ENCODE assay signal across 8 cellular contexts in genomic region chr1:181485276-181486097, GRCh38. TPM values are rescaled to one million over a fixed set of nuclear protein-coding genes. Genes with fewer than 3 reads are reported as not detected.
DNase-seq lines count a peak whose midpoint lies in the region; ATAC-seq and TF ChIP-seq lines count a peak whose summit lies in the region.

No MANE protein-coding gene starts in this region.

- peaks cover 88% of the 10 kb centered on the region for H3K27me3 Mint-ChIP-seq in CD4-positive, alpha-beta T cell
- H3K27me3 Mint-ChIP-seq in activated naive CD8-positive, alpha-beta T cell treated with anti-CD3 and anti-CD28 coated beads for 36 hours: peaks cover 87% of the 10 kb centered on the region
- peaks cover 71 to 96% (median 96%) of the 10 kb centered on the region in 3 donors for H3K27me3 Mint-ChIP-seq in naive B cell

- TF ChIP-seq CTCF in CD4-positive, alpha-beta T cell (IDR thresholded peaks at IDR 0.05): no peak

- H3K9ac ChIP-seq in mesenchymal stem cell (ENCODE audit: low read length): no peak overlapping the region

- H3K4me1 ChIP-seq in mesenchymal stem cell (ENCODE audit: control insufficient read depth, insufficient read depth, low read depth, low read length): peaks cover 8% of the 10 kb centered on the region

- no peaks in the 10 kb centered on the region for H3K9me3 ChIP-seq in CD4-positive, alpha-beta T cell (ENCODE audit: control insufficient read depth, low read length)
- H3K9me3 ChIP-seq in mesenchymal stem cell (ENCODE audit: control insufficient read depth, low read length): no peaks in the 10 kb centered on the region

- no peaks in the 10 kb centered on the region for H3K79me1 ChIP-seq in mesenchymal stem cell (replicated peaks; ENCODE audit: low read length, poor library complexity, severe bottlenecking)

- H3K14ac ChIP-seq in mesenchymal stem cell (ENCODE audit: low read length in 2 of 2): no peak overlapping the region

- CTCF ChIA-PET in CD4-positive, alpha-beta T cell (lab: Charles Lee): no interaction called here

- ATAC-seq in CD4-positive, alpha-beta T cell (ENCODE audit: poor library complexity): peak; percentile 39
- ATAC-seq in GM19023 (IDR thresholded peaks at IDR 0.05; ENCODE audit: unreplicated experiment) (peak; percentile 45), HG03354 (IDR thresholded peaks at IDR 0.05; ENCODE audit: poor library complexity, severe bottlenecking, unreplicated experiment) (peak; percentile 47), naive B cell (ENCODE audit: low read depth in 2 of 2) (peak in 1 of 2 donors; percentile 21), GM18858 (IDR thresholded peaks at IDR 0.05; ENCODE audit: unreplicated experiment) (no peak)

- peaks cover 85% of the 10 kb centered on the region for H3K27me3 ChIP-seq in CD4-positive, alpha-beta T cell (ENCODE audit: control insufficient read depth, insufficient read depth, low read length)
- peaks cover 73 to 98% of the 10 kb centered on the region in 2 experiments for H3K27me3 ChIP-seq in mesenchymal stem cell (ENCODE audit: control insufficient read depth in 1 of 2, insufficient read depth in 1 of 2, low read length in 2 of 2)

- no peak overlapping the region for H3K4me2 ChIP-seq in mesenchymal stem cell (ENCODE audit: low read length, poor library complexity, severe bottlenecking)

- H3K27ac Mint-ChIP-seq in CD4-positive, alpha-beta T cell: no peak overlapping the region
- no peak overlapping the region for H3K27ac Mint-ChIP-seq in activated naive CD8-positive, alpha-beta T cell treated with anti-CD3 and anti-CD28 coated beads for 36 hours
- H3K27ac Mint-ChIP-seq in naive B cell: peak overlapping the region in 1 of 6 donors; percentile 42

- no peak overlapping the region for H2BK12ac ChIP-seq in mesenchymal stem cell (ENCODE audit: low read length in 2 of 2)

- intact Hi-C loops in CD4-positive, alpha-beta T cell (cut with DNase I, micrococcal nuclease): no loop called here

- H3K4me1 Mint-ChIP-seq in CD4-positive, alpha-beta T cell (ENCODE audit: low read depth): peaks cover 15% of the 10 kb centered on the region
- H3K4me1 Mint-ChIP-seq in activated naive CD8-positive, alpha-beta T cell treated with anti-CD3 and anti-CD28 coated beads for 36 hours: peaks cover 8% of the 10 kb centered on the region
- H3K4me1 Mint-ChIP-seq in naive B cell: peaks cover 6 to 34% (median 7%) of the 10 kb centered on the region in 3 donors

- no peak overlapping the region for H4K8ac ChIP-seq in mesenchymal stem cell (ENCODE audit: low read length)

- H3K9me3 Mint-ChIP-seq in CD4-positive, alpha-beta T cell: no peaks in the 10 kb centered on the region
- no peaks in the 10 kb centered on the region for H3K9me3 Mint-ChIP-seq in activated naive CD8-positive, alpha-beta T cell treated with anti-CD3 and anti-CD28 coated beads for 36 hours
- peaks cover 0 to 3% (median 0%) of the 10 kb centered on the region in 7 donors for H3K9me3 Mint-ChIP-seq in naive B cell

- no peak overlapping the region for H2AFZ ChIP-seq in mesenchymal stem cell (ENCODE audit: low read depth, low read length)

- H2BK15ac ChIP-seq in mesenchymal stem cell (ENCODE audit: low read depth, poor library complexity, severe bottlenecking): no peak overlapping the region

- H3K36me3 Mint-ChIP-seq in CD4-positive, alpha-beta T cell (ENCODE audit: low read depth): no peaks in the 10 kb centered on the region
- no peaks in the 10 kb centered on the region for H3K36me3 Mint-ChIP-seq in activated naive CD8-positive, alpha-beta T cell treated with anti-CD3 and anti-CD28 coated beads for 36 hours
- peaks cover 3 to 16% of the 10 kb centered on the region in 2 donors for H3K36me3 Mint-ChIP-seq in naive B cell

- no peak overlapping the region for H3K18ac ChIP-seq in mesenchymal stem cell (ENCODE audit: low read depth in 1 of 2, low read length in 2 of 2)

- H2BK120ac ChIP-seq in mesenchymal stem cell (ENCODE audit: low read depth, low read length): no peak overlapping the region

- H3K36me3 ChIP-seq in mesenchymal stem cell (ENCODE audit: control insufficient read depth in 1 of 2, insufficient read depth in 2 of 2, low read depth in 1 of 2, low read length in 2 of 2): no peaks in the 10 kb centered on the region

- H3K4me3 ChIP-seq in mesenchymal stem cell (ENCODE audit: insufficient read depth in 1 of 2, low read depth in 1 of 2, low read length in 2 of 2): peak overlapping the region in 1 of 2 experiments; percentile 11

- H3K23ac ChIP-seq in mesenchymal stem cell (ENCODE audit: low read length in 2 of 2): no peak overlapping the region

- 11% methylated on average over 41 of the region's 44 CpGs for WGBS in mesenchymal stem cell

- no peak for DNase-seq in CD4-positive, alpha-beta T cell
- DNase-seq in activated naive CD8-positive, alpha-beta T cell treated with anti-CD3 and anti-CD28 coated beads for 36 hours: peak; percentile 21
- no peak for DNase-seq in naive B cell
- DNase-seq in mesenchymal stem cell: no peak
- no peak for DNase-seq in HK-2 (ENCODE audit: unreplicated experiment)

- H2BK5ac ChIP-seq in mesenchymal stem cell (ENCODE audit: low read depth, low read length, poor library complexity, severe bottlenecking): no peak overlapping the region

- H3K27ac ChIP-seq in CD4-positive, alpha-beta T cell (ENCODE audit: low read depth, low read length): no peak overlapping the region
- H3K27ac ChIP-seq in mesenchymal stem cell (ENCODE audit: low read length, poor library complexity, severe bottlenecking): no peak overlapping the region

- POLR2A ChIA-PET in CD4-positive, alpha-beta T cell (lab: Charles Lee): no interaction called here

- no peak overlapping the region for H3K4me3 Mint-ChIP-seq in CD4-positive, alpha-beta T cell
- no peak overlapping the region for H3K4me3 Mint-ChIP-seq in activated naive CD8-positive, alpha-beta T cell treated with anti-CD3 and anti-CD28 coated beads for 36 hours
- H3K4me3 Mint-ChIP-seq in naive B cell: peak overlapping the region in 7 of 8 donors; percentile 2 to 86 (median 39)

- H4K91ac ChIP-seq in mesenchymal stem cell (ENCODE audit: low read length): no peak overlapping the region

- no peak overlapping the region for H3K4ac ChIP-seq in mesenchymal stem cell (ENCODE audit: low read depth in 1 of 2, low read length in 2 of 2)

- H2AK5ac ChIP-seq in mesenchymal stem cell (ENCODE audit: low read length, severe bottlenecking): no peak overlapping the region

RNA-seq across cellular contexts. Expression of gene CACNA1E, which starts 2.2 kb away (rescaled TPM):
- total RNA-seq in CD4-positive, alpha-beta T cell: not detected
- total RNA-seq in activated naive CD8-positive, alpha-beta T cell treated with anti-CD3 and anti-CD28 coated beads for 36 hours: under 1 TPM in 1 of 2 experiments, not detected in 1; 0.04 TPM
- not detected for polyA plus RNA-seq in naive B cell (ENCODE audit: low read depth in 6 of 6)
- not detected for polyA plus RNA-seq in mesenchymal stem cell (2013, experiment 1 of 2)
- polyA plus RNA-seq in mesenchymal stem cell (2013, experiment 2 of 2): not detected

Comparison
In these comparisons a context has a peak if more than half of its experiments do, and no peak if none do; other contexts are left out.
1. H3K4me3 Mint-ChIP-seq: peak in naive B cell (7 of 8); none in CD4-positive, alpha-beta T cell (single experiment) and activated naive CD8-positive, alpha-beta T cell treated with anti-CD3 and anti-CD28 coated beads for 36 hours (single experiment).